Comparison of ENCODE assay signal across 1 cellular context in the genomic region with DNA sequence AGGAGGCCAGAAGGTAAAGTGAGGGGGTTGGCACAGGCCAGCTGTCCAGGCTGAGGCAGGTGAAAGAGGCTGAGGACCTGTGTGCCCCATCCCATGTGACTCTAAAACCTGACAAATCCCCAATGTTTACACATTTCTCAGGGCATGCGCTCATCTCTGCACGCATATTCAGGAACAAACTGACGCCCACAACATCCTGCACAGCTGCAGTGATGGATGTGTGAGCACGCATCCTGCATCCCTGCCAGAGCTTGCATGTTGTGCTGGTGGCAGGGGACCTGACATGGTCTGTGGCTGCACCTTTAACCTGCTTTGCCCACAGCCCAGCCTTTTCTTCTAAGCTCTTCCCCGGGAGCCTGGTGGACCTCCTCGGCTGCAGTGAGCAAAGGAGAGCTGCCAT.
TF ChIP-seq lines count a peak whose summit lies in the region.

No MANE protein-coding gene starts in this region.

TF ChIP-seq in GM23338, 12 proteins besides CTCF, POLR2A, EP300 and RAD21 (continued from another document):
- no peak for TF ChIP-seq ETS1 (IDR thresholded peaks at IDR 0.05)
- TF ChIP-seq EZH2 (IDR thresholded peaks at IDR 0.05; ENCODE audit: low read depth, unreplicated experiment) = no peak
- no peak for TF ChIP-seq ZNF331 (CRISPR knock-in tag; IDR thresholded peaks at IDR 0.05; ENCODE audit: low read depth)
- TF ChIP-seq NANOG (IDR thresholded peaks at IDR 0.05; ENCODE audit: borderline replicate concordance) = no peak
- no peak for TF ChIP-seq CREB1 (CRISPR knock-in tag; IDR thresholded peaks at IDR 0.05; ENCODE audit: low read depth)
- TF ChIP-seq EZH2phosphoT487 (IDR thresholded peaks at IDR 0.05; ENCODE audit: unreplicated experiment) = no peak
- TF ChIP-seq, protein P1, sequence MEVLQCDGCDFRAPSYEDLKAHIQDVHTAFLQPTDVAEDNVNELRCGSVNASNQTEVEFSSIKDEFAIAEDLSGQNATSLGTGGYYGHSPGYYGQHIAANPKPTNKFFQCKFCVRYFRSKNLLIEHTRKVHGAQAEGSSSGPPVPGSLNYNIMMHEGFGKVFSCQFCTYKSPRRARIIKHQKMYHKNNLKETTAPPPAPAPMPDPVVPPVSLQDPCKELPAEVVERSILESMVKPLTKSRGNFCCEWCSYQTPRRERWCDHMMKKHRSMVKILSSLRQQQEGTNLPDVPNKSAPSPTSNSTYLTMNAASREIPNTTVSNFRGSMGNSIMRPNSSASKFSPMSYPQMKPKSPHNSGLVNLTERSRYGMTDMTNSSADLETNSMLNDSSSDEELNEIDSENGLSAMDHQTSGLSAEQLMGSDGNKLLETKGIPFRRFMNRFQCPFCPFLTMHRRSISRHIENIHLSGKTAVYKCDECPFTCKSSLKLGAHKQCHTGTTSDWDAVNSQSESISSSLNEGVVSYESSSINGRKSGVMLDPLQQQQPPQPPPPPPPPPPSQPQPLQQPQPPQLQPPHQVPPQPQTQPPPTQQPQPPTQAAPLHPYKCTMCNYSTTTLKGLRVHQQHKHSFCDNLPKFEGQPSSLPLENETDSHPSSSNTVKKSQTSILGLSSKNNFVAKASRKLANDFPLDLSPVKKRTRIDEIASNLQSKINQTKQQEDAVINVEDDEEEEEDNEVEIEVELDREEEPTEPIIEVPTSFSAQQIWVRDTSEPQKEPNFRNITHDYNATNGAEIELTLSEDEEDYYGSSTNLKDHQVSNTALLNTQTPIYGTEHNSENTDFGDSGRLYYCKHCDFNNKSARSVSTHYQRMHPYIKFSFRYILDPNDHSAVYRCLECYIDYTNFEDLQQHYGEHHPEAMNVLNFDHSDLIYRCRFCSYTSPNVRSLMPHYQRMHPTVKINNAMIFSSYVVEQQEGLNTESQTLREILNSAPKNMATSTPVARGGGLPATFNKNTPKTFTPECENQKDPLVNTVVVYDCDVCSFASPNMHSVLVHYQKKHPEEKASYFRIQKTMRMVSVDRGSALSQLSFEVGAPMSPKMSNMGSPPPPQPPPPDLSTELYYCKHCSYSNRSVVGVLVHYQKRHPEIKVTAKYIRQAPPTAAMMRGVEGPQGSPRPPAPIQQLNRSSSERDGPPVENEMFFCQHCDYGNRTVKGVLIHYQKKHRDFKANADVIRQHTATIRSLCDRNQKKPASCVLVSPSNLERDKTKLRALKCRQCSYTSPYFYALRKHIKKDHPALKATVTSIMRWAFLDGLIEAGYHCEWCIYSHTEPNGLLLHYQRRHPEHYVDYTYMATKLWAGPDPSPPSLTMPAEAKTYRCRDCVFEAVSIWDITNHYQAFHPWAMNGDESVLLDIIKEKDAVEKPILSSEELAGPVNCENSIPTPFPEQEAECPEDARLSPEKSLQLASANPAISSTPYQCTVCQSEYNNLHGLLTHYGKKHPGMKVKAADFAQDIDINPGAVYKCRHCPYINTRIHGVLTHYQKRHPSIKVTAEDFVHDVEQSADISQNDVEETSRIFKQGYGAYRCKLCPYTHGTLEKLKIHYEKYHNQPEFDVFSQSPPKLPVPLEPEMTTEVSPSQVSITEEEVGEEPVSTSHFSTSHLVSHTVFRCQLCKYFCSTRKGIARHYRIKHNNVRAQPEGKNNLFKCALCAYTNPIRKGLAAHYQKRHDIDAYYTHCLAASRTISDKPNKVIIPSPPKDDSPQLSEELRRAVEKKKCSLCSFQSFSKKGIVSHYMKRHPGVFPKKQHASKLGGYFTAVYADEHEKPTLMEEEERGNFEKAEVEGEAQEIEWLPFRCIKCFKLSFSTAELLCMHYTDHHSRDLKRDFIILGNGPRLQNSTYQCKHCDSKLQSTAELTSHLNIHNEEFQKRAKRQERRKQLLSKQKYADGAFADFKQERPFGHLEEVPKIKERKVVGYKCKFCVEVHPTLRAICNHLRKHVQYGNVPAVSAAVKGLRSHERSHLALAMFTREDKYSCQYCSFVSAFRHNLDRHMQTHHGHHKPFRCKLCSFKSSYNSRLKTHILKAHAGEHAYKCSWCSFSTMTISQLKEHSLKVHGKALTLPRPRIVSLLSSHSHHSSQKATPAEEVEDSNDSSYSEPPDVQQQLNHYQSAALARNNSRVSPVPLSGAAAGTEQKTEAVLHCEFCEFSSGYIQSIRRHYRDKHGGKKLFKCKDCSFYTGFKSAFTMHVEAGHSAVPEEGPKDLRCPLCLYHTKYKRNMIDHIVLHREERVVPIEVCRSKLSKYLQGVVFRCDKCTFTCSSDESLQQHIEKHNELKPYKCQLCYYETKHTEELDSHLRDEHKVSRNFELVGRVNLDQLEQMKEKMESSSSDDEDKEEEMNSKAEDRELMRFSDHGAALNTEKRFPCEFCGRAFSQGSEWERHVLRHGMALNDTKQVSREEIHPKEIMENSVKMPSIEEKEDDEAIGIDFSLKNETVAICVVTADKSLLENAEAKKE (CRISPR knock-in tag; IDR thresholded peaks at IDR 0.05) = no peak
